ENCODE assay signal across 9 cellular contexts in the genomic region with DNA sequence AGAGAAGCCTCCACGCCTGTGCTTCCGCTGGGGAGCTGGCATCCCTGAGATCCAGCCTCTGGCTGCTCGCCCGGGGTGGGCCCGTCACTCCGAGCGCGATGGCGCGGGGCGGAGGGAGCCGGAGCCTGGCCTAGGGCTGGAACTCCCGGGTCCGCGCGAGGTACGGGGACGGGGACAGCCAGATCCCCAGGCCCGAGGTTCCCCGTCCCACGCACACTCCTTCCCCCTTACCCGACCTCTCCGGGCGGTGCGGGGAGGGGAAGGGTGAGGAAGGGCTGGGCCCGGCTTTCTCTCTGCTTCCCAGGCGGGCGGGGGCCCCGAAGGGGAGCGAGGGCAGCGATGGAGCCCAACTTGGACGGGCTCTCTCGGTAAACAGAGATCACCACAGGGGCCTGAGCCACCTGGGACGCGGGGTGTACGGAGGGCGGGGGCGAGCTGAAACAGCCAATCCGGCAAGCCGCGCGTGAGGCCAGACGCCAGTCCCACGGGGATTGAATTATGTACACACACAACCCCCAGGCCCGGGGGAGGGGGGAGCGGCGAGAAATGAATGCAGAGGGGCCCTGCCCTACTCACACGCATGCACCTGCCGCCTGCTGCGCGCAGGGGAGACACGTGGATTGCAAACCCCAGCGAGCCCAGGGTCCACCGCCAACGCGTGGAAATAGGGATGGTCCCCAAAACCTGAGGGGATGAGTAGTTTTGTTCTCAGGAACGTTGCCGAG. TPM values are rescaled to one million over a fixed set of nuclear protein-coding genes. Genes with fewer than 3 reads are reported as not detected.
A peak's percentile ranks its signal among the peaks of the same experiment; 100 is the strongest.
DNase-seq lines count a peak whose midpoint lies in the region; ATAC-seq, FAIRE-seq and TF ChIP-seq lines count a peak whose summit lies in the region.
"Had no signal": no experiment of that assay in that cellular context is flagged by ENCODE, and none has a peak within 500 bp of the region (broad histone marks: within the 10 kb centered on the region; RNA-seq: fewer than 3 reads in every experiment).

A gene with protein sequence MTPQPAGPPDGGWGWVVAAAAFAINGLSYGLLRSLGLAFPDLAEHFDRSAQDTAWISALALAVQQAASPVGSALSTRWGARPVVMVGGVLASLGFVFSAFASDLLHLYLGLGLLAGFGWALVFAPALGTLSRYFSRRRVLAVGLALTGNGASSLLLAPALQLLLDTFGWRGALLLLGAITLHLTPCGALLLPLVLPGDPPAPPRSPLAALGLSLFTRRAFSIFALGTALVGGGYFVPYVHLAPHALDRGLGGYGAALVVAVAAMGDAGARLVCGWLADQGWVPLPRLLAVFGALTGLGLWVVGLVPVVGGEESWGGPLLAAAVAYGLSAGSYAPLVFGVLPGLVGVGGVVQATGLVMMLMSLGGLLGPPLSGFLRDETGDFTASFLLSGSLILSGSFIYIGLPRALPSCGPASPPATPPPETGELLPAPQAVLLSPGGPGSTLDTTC (minus strand): TSS at position 549 of the 725 bp plus-strand sequence. CDS start 579 bp downstream, outside the sequence.

- H3K27ac ChIP-seq in astrocyte (ENCODE audit: low read depth, low read length) = no peak within 1 kb of the TSS
- H3K27ac ChIP-seq: KMS-11 had no signal

- H3K4me3 ChIP-seq in astrocyte (ENCODE audit: insufficient read depth, low read depth, low read length) = peak within 1 kb of the TSS; percentile 42

- no peaks in the 10 kb centered on the region for H3K9me3 Mint-ChIP-seq in astrocyte (ENCODE audit: unreplicated experiment)
- H3K9me3 Mint-ChIP-seq in immature natural killer cell = no peaks in the 10 kb centered on the region

- FAIRE-seq in astrocyte (lab: Jason Lieb, UNC) = no peak

- peaks cover under 1% of the 10 kb centered on the region for H3K4me1 Mint-ChIP-seq in astrocyte (ENCODE audit: low read depth, unreplicated experiment)
- H3K4me1 Mint-ChIP-seq in immature natural killer cell = peaks cover 36 to 51% of the 10 kb centered on the region in 2 donors

- H2AFZ ChIP-seq in astrocyte (ENCODE audit: low read depth, low read length) = peak within 1 kb of the TSS; percentile 73

- ATAC-seq in HG03095 (IDR thresholded peaks at IDR 0.05; ENCODE audit: unreplicated experiment) (no peak), HG02588 (IDR thresholded peaks at IDR 0.05; ENCODE audit: unreplicated experiment) (no peak)

- H4K20me1 ChIP-seq in astrocyte (ENCODE audit: insufficient read depth, low read length) = no peaks in the 10 kb centered on the region

- H3K9ac ChIP-seq in astrocyte (ENCODE audit: low read length) = peak within 1 kb of the TSS; percentile 43
- H3K9ac ChIP-seq: KMS-11 had no signal

- peak within 1 kb of the TSS; percentile 85 for H3K4me2 ChIP-seq in astrocyte (ENCODE audit: low read length)
- H3K4me2 ChIP-seq: KMS-11 had no signal

- H3K9me3 ChIP-seq in astrocyte (ENCODE audit: insufficient read depth, low read depth, low read length) = peaks cover 3% of the 10 kb centered on the region

- no peak within 1 kb of the TSS for H3K4me3 Mint-ChIP-seq in astrocyte (ENCODE audit: unreplicated experiment)
- H3K4me3 Mint-ChIP-seq in immature natural killer cell = peak within 1 kb of the TSS; percentile 81 to 90 (median 87)

- peaks cover 21% of the 10 kb centered on the region for H3K27me3 ChIP-seq in astrocyte (ENCODE audit: insufficient read depth, low read length)

- H3K36me3 ChIP-seq in astrocyte (ENCODE audit: insufficient read depth, low read length) = no peaks in the 10 kb centered on the region

- no peak for TF ChIP-seq CTCF in astrocyte (IDR thresholded peaks at IDR 0.05; ENCODE audit: insufficient read depth, low read depth, low read length)

- DNase-seq in EH (ENCODE audit: low read depth) = peak; percentile 38
- DNase-seq in NCI-H345 (lab: John Stamatoyannopoulos, UW) = peak; percentile 93
- DNase-seq in astrocyte (ENCODE audit: low read depth) = no peak
- peak in 1 of 3 donors; percentile 26 for DNase-seq in immature natural killer cell
- peak; percentile 46 for DNase-seq in stimulated activated CD4-positive, alpha-beta T cell treated with anti-CD3 and anti-CD28 coated beads, Interleukin-1b, Interleukin-23, amount 100 ng/mL, for 48 hours
- DNase-seq in cortex of kidney (lab: John Stamatoyannopoulos, UW) = no peak

- peaks cover 20% of the 10 kb centered on the region for H3K4me1 ChIP-seq in astrocyte (ENCODE audit: insufficient read depth, low read length)

- H3K36me3 Mint-ChIP-seq in astrocyte (ENCODE audit: low read depth, unreplicated experiment) (peaks cover 3% of the 10 kb centered on the region), immature natural killer cell (no peaks in the 10 kb centered on the region)

- H3K27me3 Mint-ChIP-seq in astrocyte (ENCODE audit: low read depth, unreplicated experiment) = peaks cover 36% of the 10 kb centered on the region
- peaks cover 2 to 6% (median 5%) of the 10 kb centered on the region in 3 donors for H3K27me3 Mint-ChIP-seq in immature natural killer cell (ENCODE audit: low read depth in 3 of 3)

- H3K27ac Mint-ChIP-seq in astrocyte (ENCODE audit: unreplicated experiment) (no peak within 1 kb of the TSS), immature natural killer cell (peak within 1 kb of the TSS in 3 of 6 donors; percentile 35 to 80 (median 70))

- no peaks in the 10 kb centered on the region for H3K79me2 ChIP-seq in astrocyte (ENCODE audit: insufficient read depth, low read length)

RNA-seq across cellular contexts. Expression of the gene that starts here (rescaled TPM):
- total RNA-seq in astrocyte = not detected in 2 replicates
- polyA plus RNA-seq in immature natural killer cell = 1 to 10 TPM; 1.2 to 3.9 (median 3.1) TPM

Comparison
In these comparisons a context has a peak if more than half of its experiments do, and no peak if none do; other contexts are left out.
1. DNase-seq: peak in EH (single experiment), NCI-H345 (single experiment) and stimulated activated CD4-positive, alpha-beta T cell treated with anti-CD3 and anti-CD28 coated beads, Interleukin-1b, Interleukin-23, amount 100 ng/mL, for 48 hours (single experiment); none in astrocyte (single experiment) and cortex of kidney (single experiment).